ENCODE assay signal across 26 cellular contexts in genomic region chr3:124147429-124147828, GRCh38.
"Had no signal": no experiment of that assay in that cellular context is flagged by ENCODE, and none has a peak within 500 bp of the region (broad histone marks: within the 10 kb centered on the region; RNA-seq: fewer than 3 reads in every experiment).

No MANE protein-coding gene starts in this region.

- ATAC-seq: effector memory CD8-positive, alpha-beta T cell; esophagus mucosa; foreskin keratinocyte; gastrocnemius medialis; gastroesophageal sphincter; heart left ventricle; heart right ventricle had no signal

- H3K4me1 ChIP-seq: colonic mucosa, foreskin keratinocyte had no signal

- H3K4me3 Mint-ChIP-seq: dendritic cell treated with granulocyte-macrophage colony-stimulating factor and Interleukin-4, amounts not matched to agents 40 ng/mL and 50 ng/mL, for 4 days; effector memory CD8-positive, alpha-beta T cell; endodermal cell had no signal

- H3K4me2 ChIP-seq: hepatocyte had no signal

- H3K27ac ChIP-seq: colonic mucosa, coronary artery, dorsolateral prefrontal cortex, epithelial cell of prostate, esophagus muscularis mucosa, esophagus squamous epithelium, foreskin keratinocyte, gastrocnemius medialis, gastroesophageal sphincter, heart left ventricle, heart right ventricle, hepatocyte had no signal

- H3K9me3 ChIP-seq: colonic mucosa, esophagus muscularis mucosa, esophagus squamous epithelium, gastrocnemius medialis, gastroesophageal sphincter, heart left ventricle, heart right ventricle had no signal

- H2AFZ ChIP-seq: hepatocyte had no signal

- DNase-seq: colonic mucosa; cortex of kidney; dorsolateral prefrontal cortex; effector CD4-positive, alpha-beta T cell; effector CD8-positive, alpha-beta T cell; effector memory CD4-positive, alpha-beta T cell; effector memory CD8-positive, alpha-beta T cell; endodermal cell; erythroblast; esophagus squamous epithelium; foreskin keratinocyte; foreskin melanocyte; gastrocnemius medialis; glutamatergic neuron; heart left ventricle; heart right ventricle had no signal

- H3K4me3 ChIP-seq: colonic mucosa, coronary artery, dorsolateral prefrontal cortex, esophagus muscularis mucosa, esophagus squamous epithelium, gastrocnemius medialis, gastroesophageal sphincter, heart left ventricle, heart right ventricle, hepatocyte had no signal

- H3K27me3 ChIP-seq: colonic mucosa, dorsolateral prefrontal cortex, esophagus muscularis mucosa, gastrocnemius medialis, gastroesophageal sphincter, heart left ventricle, heart right ventricle had no signal

- H3K4me1 Mint-ChIP-seq: endodermal cell had no signal

- H3K9me3 Mint-ChIP-seq: dendritic cell treated with granulocyte-macrophage colony-stimulating factor and Interleukin-4, amounts not matched to agents 40 ng/mL and 50 ng/mL, for 4 days; effector memory CD8-positive, alpha-beta T cell; endodermal cell had no signal

- FAIRE-seq: endometrium, endothelial cell of umbilical vein, frontal cortex had no signal

- H3K36me3 ChIP-seq: colonic mucosa, esophagus muscularis mucosa, esophagus squamous epithelium, gastrocnemius medialis, gastroesophageal sphincter, heart left ventricle, heart right ventricle had no signal

- H3K27ac Mint-ChIP-seq: dendritic cell treated with granulocyte-macrophage colony-stimulating factor and Interleukin-4, amounts not matched to agents 40 ng/mL and 50 ng/mL, for 4 days; effector memory CD8-positive, alpha-beta T cell; endodermal cell had no signal

- H3K79me2 ChIP-seq: hepatocyte had no signal
